ENCODE assay signal across 16 cellular contexts in genomic region chr11:57207160-57207559, GRCh38. TPM values are rescaled to one million over a fixed set of nuclear protein-coding genes. Genes with fewer than 3 reads are reported as not detected.
DNase-seq lines count a peak whose midpoint lies in the region; ATAC-seq and TF ChIP-seq lines count a peak whose summit lies in the region.
"Had no signal": no experiment of that assay in that cellular context is flagged by ENCODE, and none has a peak within 500 bp of the region (broad histone marks: within the 10 kb centered on the region; RNA-seq: fewer than 3 reads in every experiment).

No MANE protein-coding gene starts in this region.

- H3K4me3 ChIP-seq in left ventricle myocardium inferior: no peak overlapping the region
- no peak overlapping the region for H3K4me3 ChIP-seq in effector memory CD4-positive, alpha-beta T cell (ENCODE audit: insufficient read depth, low read depth, low read length, poor library complexity, severe bottlenecking)
- H3K4me3 ChIP-seq: BLaER1 had no signal

- peak; percentile 24 for ATAC-seq in esophagus mucosa
- no peak for ATAC-seq in GM19397 (IDR thresholded peaks at IDR 0.05; ENCODE audit: unreplicated experiment)
- ATAC-seq: HCT116 had no signal

- peak overlapping the region; percentile 57 for H3K27ac ChIP-seq in left ventricle myocardium inferior (replicated peaks)
- H3K27ac ChIP-seq in effector memory CD4-positive, alpha-beta T cell (ENCODE audit: insufficient read depth, low read length, poor library complexity, severe bottlenecking): no peak overlapping the region
- H3K27ac ChIP-seq: BLaER1 had no signal

- peak overlapping the region in 2 of 3 experiments; percentile 12 to 54 for H3K27ac Mint-ChIP-seq in nephron
- H3K27ac Mint-ChIP-seq: CD8-positive, alpha-beta memory T cell had no signal

- intact Hi-C loops in left ventricle myocardium inferior (cut with micrococcal nuclease) (no loop called here), cardiac septum (cut with DNase I) (no loop called here)

- H3K4me1 ChIP-seq in left ventricle myocardium inferior: peaks cover 72% of the 10 kb centered on the region
- no peaks in the 10 kb centered on the region for H3K4me1 ChIP-seq in effector memory CD4-positive, alpha-beta T cell (ENCODE audit: control insufficient read depth, insufficient read depth, low read length, poor library complexity, severe bottlenecking)
- H3K4me1 ChIP-seq: BLaER1, Caco-2 had no signal

- peaks cover 44% of the 10 kb centered on the region for H3K4me1 Mint-ChIP-seq in nephron
- H3K4me1 Mint-ChIP-seq: CD8-positive, alpha-beta memory T cell had no signal

- no peak for DNase-seq in left ventricle myocardium inferior
- DNase-seq in cardiac septum (ENCODE audit: low spot score): no peak
- no peak for DNase-seq in effector memory CD4-positive, alpha-beta T cell
- no peak for DNase-seq in NCI-H1417 (lab: John Stamatoyannopoulos, UW)
- DNase-seq: 8988T; AML-193; Caco-2; CD8-positive, alpha-beta memory T cell; DND-41; GDM1; IMR-90 had no signal

- H3K9me3 ChIP-seq in left ventricle myocardium inferior (replicated peaks): no peaks in the 10 kb centered on the region
- H3K9me3 ChIP-seq in effector memory CD4-positive, alpha-beta T cell (ENCODE audit: control insufficient read depth, low read length): no peaks in the 10 kb centered on the region
- H3K9me3 ChIP-seq: BLaER1, Caco-2 had no signal

- H3K4me3 Mint-ChIP-seq in nephron: no peak overlapping the region
- H3K4me3 Mint-ChIP-seq: CD8-positive, alpha-beta memory T cell had no signal

- H3K27me3 ChIP-seq in left ventricle myocardium inferior (ENCODE audit: low read depth): peaks cover 4% of the 10 kb centered on the region
- no peaks in the 10 kb centered on the region for H3K27me3 ChIP-seq in effector memory CD4-positive, alpha-beta T cell (replicated peaks; ENCODE audit: control insufficient read depth, insufficient read depth, low read length, poor library complexity, severe bottlenecking)
- H3K27me3 ChIP-seq: BLaER1 had no signal

- no peaks in the 10 kb centered on the region for H3K9me3 Mint-ChIP-seq in nephron

- TF ChIP-seq CTCF in left ventricle myocardium inferior (IDR thresholded peaks at IDR 0.05; ENCODE audit: borderline replicate concordance) (no peak), nephron (IDR thresholded peaks at IDR 0.05; ENCODE audit: unreplicated experiment in 3 of 3) (no peak)

- peaks cover 13% of the 10 kb centered on the region for H3K27me3 Mint-ChIP-seq in nephron (ENCODE audit: low read depth)

- no peaks in the 10 kb centered on the region for H3K36me3 Mint-ChIP-seq in nephron (ENCODE audit: low read depth)
- H3K36me3 Mint-ChIP-seq: CD8-positive, alpha-beta memory T cell had no signal

- no peaks in the 10 kb centered on the region for H3K36me3 ChIP-seq in left ventricle myocardium inferior
- H3K36me3 ChIP-seq in effector memory CD4-positive, alpha-beta T cell (ENCODE audit: control insufficient read depth, insufficient read depth, low read length): no peaks in the 10 kb centered on the region
- H3K36me3 ChIP-seq: BLaER1 had no signal

RNA-seq across cellular contexts. Expression of gene LRRC55, which starts 25.4 kb away (rescaled TPM):
- total RNA-seq in left ventricle myocardium inferior (0.16 TPM), cardiac septum (0.13 TPM), esophagus mucosa (0.08 TPM)
- total RNA-seq: Caco-2; CD8-positive, alpha-beta memory T cell; IMR-90 had no signal

RNA-seq across cellular contexts. Expression of gene APLNR, which starts 29.9 kb away (rescaled TPM):
- total RNA-seq in left ventricle myocardium inferior (8.5 TPM), cardiac septum (16.6 TPM), esophagus mucosa (1.8 TPM)
- total RNA-seq: Caco-2; CD8-positive, alpha-beta memory T cell; IMR-90 had no signal
